In the genomic region with DNA sequence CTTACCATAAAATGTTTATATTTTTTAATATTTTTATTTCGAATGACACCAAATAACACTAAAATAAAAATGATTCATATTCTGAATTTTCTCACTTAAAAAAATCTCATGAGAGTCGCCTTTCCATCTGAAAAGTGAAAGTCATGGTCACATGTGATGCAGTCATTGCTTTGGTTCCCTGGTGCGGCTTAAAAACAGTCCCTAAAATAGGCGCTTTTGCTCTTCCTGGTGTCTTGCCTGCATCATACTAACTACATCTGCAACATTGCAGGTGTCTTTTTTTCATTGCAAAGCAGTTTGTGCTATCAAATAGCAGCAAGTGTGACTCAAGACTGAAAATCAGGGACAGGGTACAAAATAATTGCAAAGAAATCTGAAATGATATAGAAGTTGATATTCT, we compare ENCODE assay signal across 25 cellular contexts.
"Had no signal": no experiment of that assay in that cellular context is flagged by ENCODE, and none has a peak within 500 bp of the region (broad histone marks: within the 10 kb centered on the region; RNA-seq: fewer than 3 reads in every experiment).

No MANE protein-coding gene starts in this region.

- DNase-seq: activated CD4-positive, alpha-beta T cell treated with anti-CD3 and anti-CD28 coated beads for 48 hours; activated CD4-positive, alpha-beta T cell treated with anti-CD3 and anti-CD28 coated beads, Interleukin-2, amount 50 U/mL, for 48 hours; activated CD4-positive, CD25-positive, alpha-beta regulatory T cell; activated CD8-positive, alpha-beta memory T cell treated with anti-CD3 and anti-CD28 coated beads for 24 hours; activated effector memory CD4-positive, alpha-beta T cell treated with Interleukin-2 at 50 U/mL for 16 hours; activated naive CD4-positive, alpha-beta T cell treated with Interleukin-2 at 50 U/mL for 16 hours; anterior cingulate cortex; colonic mucosa; effector CD8-positive, alpha-beta T cell; head of caudate nucleus; hippocampal formation; left cardiac atrium; left ventricle myocardium superior; naive B cell; nephron progenitor cell; pancreas; retina; stimulated activated CD4-positive, alpha-beta T cell treated with anti-CD3 and anti-CD28 coated beads, Interleukin-1b, Interleukin-23, amount 100 ng/mL, for 48 hours; stimulated activated naive B cell treated with anti-CD40 and anti-IgM and Interleukin-4, amounts not matched to agents 10 μg/mL and 1 μg/mL and 100 μg/mL, for 72 hours; stomach; thyroid gland had no signal

- H3K4me3 ChIP-seq: colonic mucosa, pancreas, prostate gland, smooth muscle cell, stomach, thyroid gland had no signal

- H3K9me3 ChIP-seq: colonic mucosa, neutrophil, pancreas, prostate gland, stomach, thyroid gland had no signal

- H3K4me1 ChIP-seq: colonic mucosa, pancreas, prostate gland, stomach, thyroid gland had no signal

- H3K27me3 ChIP-seq: colonic mucosa, neutrophil, pancreas, stomach, thyroid gland had no signal

- H3K36me3 ChIP-seq: colonic mucosa, neutrophil, pancreas, prostate gland, stomach, thyroid gland had no signal

- H3K27ac ChIP-seq: colonic mucosa, neutrophil, pancreas, prostate gland, stomach, thyroid gland had no signal

- ATAC-seq: left cardiac atrium; left ventricle myocardium superior; pancreas; sciatic nerve; stimulated activated naive B cell treated with anti-CD40 and anti-IgM and Interleukin-4, amounts not matched to agents 10 μg/mL and 1 μg/mL and 100 μg/mL, for 72 hours had no signal
